In the genomic region with DNA sequence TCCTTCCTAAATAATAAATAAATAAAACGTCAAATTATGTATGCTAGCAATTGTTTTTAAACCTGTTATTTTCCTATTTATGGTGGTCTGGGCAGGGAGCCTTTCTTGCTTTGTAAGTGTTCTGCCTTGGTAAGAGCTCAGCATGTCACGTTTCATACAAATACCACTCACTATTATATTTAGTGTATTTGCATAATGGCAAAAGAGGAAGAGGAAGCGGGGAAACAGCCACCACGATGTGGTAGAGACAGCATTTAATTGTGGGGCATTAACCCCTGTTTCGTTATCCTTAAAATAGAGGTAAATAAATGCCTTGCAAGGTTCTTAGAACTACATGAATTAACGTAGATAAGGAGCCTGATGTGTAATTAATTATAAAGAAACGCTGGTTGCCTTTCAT, we compare ENCODE assay signal across 9 cellular contexts. TPM values are rescaled to one million over a fixed set of nuclear protein-coding genes. Genes with fewer than 3 reads are reported as not detected.
A peak's percentile ranks its signal among the peaks of the same experiment; 100 is the strongest.
DNase-seq lines count a peak whose midpoint lies in the region; ATAC-seq and TF ChIP-seq lines count a peak whose summit lies in the region.
"Had no signal": no experiment of that assay in that cellular context is flagged by ENCODE, and none has a peak within 500 bp of the region (broad histone marks: within the 10 kb centered on the region; RNA-seq: fewer than 3 reads in every experiment).

No MANE protein-coding gene starts in this region.

- H3K9ac ChIP-seq in Karpas-422 (ENCODE audit: low read length) (peak overlapping the region; percentile 96), endodermal cell (ENCODE audit: extremely low read depth, low read length, poor library complexity, severe bottlenecking) (no peak overlapping the region)

- H2AFZ ChIP-seq in Karpas-422 (ENCODE audit: low read length), result no peak overlapping the region

- H3K4me3 Mint-ChIP-seq in endodermal cell, result no peak overlapping the region
- H3K4me3 Mint-ChIP-seq: stimulated activated naive CD8-positive, alpha-beta T cell treated with anti-CD3 and anti-CD28 coated beads, Interleukin-15, Interleukin-2, amounts not matched to agents 100 ng/mL and 50 ng/mL, for 24 hours had no signal

- H3K4me2 ChIP-seq in Karpas-422 (ENCODE audit: low read depth, low read length, poor library complexity, severe bottlenecking), result peak overlapping the region; percentile 84

- H3K9me3 ChIP-seq in Karpas-422 (ENCODE audit: low read length) (no peaks in the 10 kb centered on the region), endodermal cell (ENCODE audit: control insufficient read depth, low read length) (no peaks in the 10 kb centered on the region)

- DNase-seq in Karpas-422 (peak; percentile 94), endodermal cell (no peak), COLO668 (lab: John Stamatoyannopoulos, UW; ENCODE audit: unreplicated experiment) (no peak), DMS114 treated with DMSO at 0.1 percent for 48 hours (lab: John Stamatoyannopoulos, UW; ENCODE audit: unreplicated experiment) (no peak), kidney glomerular epithelial cell (lab: John Stamatoyannopoulos, UW) (no peak)
- no peak for DNase-seq in stimulated activated CD4-positive, alpha-beta T cell treated with anti-CD3 and anti-CD28 coated beads, Interleukin-12 subunit alpha, Interleukin-12 subunit beta, amount 100 ng/mL, for 4 hours

- H3K4me1 ChIP-seq in Karpas-422 (ENCODE audit: low read length), result peaks cover 29% of the 10 kb centered on the region
- H3K4me1 ChIP-seq in endodermal cell (ENCODE audit: control insufficient read depth, insufficient read depth, low read length), result no peaks in the 10 kb centered on the region

- H3K4me3 ChIP-seq in Karpas-422 (ENCODE audit: low read length), result peak overlapping the region; percentile 96
- H3K4me3 ChIP-seq in endodermal cell (ENCODE audit: low read length), result peak overlapping the region; percentile 83

- H3K27me3 ChIP-seq in Karpas-422 (ENCODE audit: low read length) (no peaks in the 10 kb centered on the region), endodermal cell (ENCODE audit: control insufficient read depth, insufficient read depth, low read length, poor library complexity, severe bottlenecking) (peaks cover 32% of the 10 kb centered on the region)

- H3K36me3 ChIP-seq in Karpas-422 (ENCODE audit: insufficient read depth, low read length) (peaks cover 17% of the 10 kb centered on the region), endodermal cell (ENCODE audit: control insufficient read depth, insufficient read depth, low read length) (peaks cover 13% of the 10 kb centered on the region)

- peak; percentile 45 for ATAC-seq in GM18511 (IDR thresholded peaks at IDR 0.05; ENCODE audit: unreplicated experiment)
- ATAC-seq in GM21723 (IDR thresholded peaks at IDR 0.05; ENCODE audit: unreplicated experiment), result peak; percentile 49

- H3K27ac ChIP-seq in Karpas-422 (ENCODE audit: low read length) (peak overlapping the region; percentile 92), endodermal cell (ENCODE audit: low read depth, low read length) (peak overlapping the region; percentile 93)

- H3K9me3 Mint-ChIP-seq in endodermal cell, result no peaks in the 10 kb centered on the region
- H3K9me3 Mint-ChIP-seq: stimulated activated naive CD8-positive, alpha-beta T cell treated with anti-CD3 and anti-CD28 coated beads, Interleukin-15, Interleukin-2, amounts not matched to agents 100 ng/mL and 50 ng/mL, for 24 hours had no signal

- peaks cover 59% of the 10 kb centered on the region for H3K79me2 ChIP-seq in Karpas-422 (ENCODE audit: low read length)

- peaks cover 12% of the 10 kb centered on the region for H3K4me1 Mint-ChIP-seq in endodermal cell

- H3K27ac Mint-ChIP-seq in endodermal cell, result no peak overlapping the region
- H3K27ac Mint-ChIP-seq: stimulated activated naive CD8-positive, alpha-beta T cell treated with anti-CD3 and anti-CD28 coated beads, Interleukin-15, Interleukin-2, amounts not matched to agents 100 ng/mL and 50 ng/mL, for 24 hours had no signal

- peaks cover 7% of the 10 kb centered on the region for H3K36me3 Mint-ChIP-seq in endodermal cell (ENCODE audit: low read depth)

- peaks cover 20% of the 10 kb centered on the region for H3K27me3 Mint-ChIP-seq in endodermal cell (ENCODE audit: insufficient read depth)
- H3K27me3 Mint-ChIP-seq: stimulated activated naive CD8-positive, alpha-beta T cell treated with anti-CD3 and anti-CD28 coated beads, Interleukin-15, Interleukin-2, amounts not matched to agents 100 ng/mL and 50 ng/mL, for 24 hours had no signal

- no peaks in the 10 kb centered on the region for H3K9me2 ChIP-seq in Karpas-422 (replicated peaks; ENCODE audit: insufficient read depth, low read length)

- 74% methylated on average over 4 to 6 of the region's 7 CpGs for WGBS in endodermal cell (ENCODE audit: insufficient coverage in 1 of 2, insufficient read length in 1 of 2), 2 experiments

- no peak for TF ChIP-seq CTCF in endodermal cell (conservative IDR thresholded peaks at IDR 0.05)

- peaks cover 8% of the 10 kb centered on the region; the same call in 1 of the 2 replicates for H4K20me1 ChIP-seq in Karpas-422 (ENCODE audit: insufficient read depth, low read depth, low read length)

RNA-seq across cellular contexts. Expression of a gene that starts 2.0 kb away (rescaled TPM):
- total RNA-seq in Karpas-422 (2014; rRNA removed; shearing (Covaris generic); ENCODE audit: low replicate concordance), result 153 and 219 TPM in 2 replicates
- 10 to 100 TPM; 24.7 to 45.8 TPM for total RNA-seq in endodermal cell
- polyA plus RNA-seq in endodermal cell (2013, experiment 1 of 2), result 94.9 TPM
- 90.8 TPM for polyA plus RNA-seq in endodermal cell (2013, experiment 2 of 2)

RNA-seq across cellular contexts. Expression of a gene that starts 42.5 kb away (rescaled TPM):
- 43.3 and 82.6 TPM in 2 replicates for total RNA-seq in Karpas-422 (2014; rRNA removed; shearing (Covaris generic); ENCODE audit: low replicate concordance)
- 10 to 100 TPM; 33.0 to 34.1 TPM for total RNA-seq in endodermal cell
- 57.1 TPM for polyA plus RNA-seq in endodermal cell (2013, experiment 1 of 2)
- 56.3 TPM for polyA plus RNA-seq in endodermal cell (2013, experiment 2 of 2)
